Comparison of ENCODE assay signal across 8 cellular contexts in the genomic region with DNA sequence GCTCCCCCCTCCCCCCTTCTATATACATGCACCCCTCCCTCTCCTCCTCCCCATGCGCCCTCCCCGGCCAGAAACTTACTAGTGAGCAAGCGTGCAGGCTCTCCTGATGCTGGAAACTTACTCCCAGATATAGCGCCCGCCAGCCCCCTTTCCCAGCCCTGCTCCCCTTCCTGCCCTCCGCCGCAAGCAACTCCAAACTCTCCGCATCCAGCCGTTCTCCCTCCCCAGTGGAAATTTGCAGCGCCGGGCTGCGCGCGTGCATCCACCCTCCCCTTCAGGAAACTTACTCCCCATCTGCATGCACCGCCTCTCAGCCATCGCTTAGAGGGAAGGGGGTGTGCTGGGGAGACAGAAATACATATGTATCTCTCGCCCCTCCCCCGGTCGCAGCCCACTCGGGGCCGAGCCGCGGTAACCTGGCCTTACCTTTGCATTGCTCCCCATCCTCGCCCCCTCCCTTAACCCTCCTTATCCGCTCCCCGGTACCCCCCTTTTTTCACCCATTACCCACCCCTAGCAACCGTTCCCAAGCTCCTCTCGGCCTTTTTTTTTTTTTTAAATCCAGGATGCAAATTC. TPM values are rescaled to one million over a fixed set of nuclear protein-coding genes. Genes with fewer than 3 reads are reported as not detected.
DNase-seq lines count a peak whose midpoint lies in the region; ATAC-seq and TF ChIP-seq lines count a peak whose summit lies in the region.

A gene with protein sequence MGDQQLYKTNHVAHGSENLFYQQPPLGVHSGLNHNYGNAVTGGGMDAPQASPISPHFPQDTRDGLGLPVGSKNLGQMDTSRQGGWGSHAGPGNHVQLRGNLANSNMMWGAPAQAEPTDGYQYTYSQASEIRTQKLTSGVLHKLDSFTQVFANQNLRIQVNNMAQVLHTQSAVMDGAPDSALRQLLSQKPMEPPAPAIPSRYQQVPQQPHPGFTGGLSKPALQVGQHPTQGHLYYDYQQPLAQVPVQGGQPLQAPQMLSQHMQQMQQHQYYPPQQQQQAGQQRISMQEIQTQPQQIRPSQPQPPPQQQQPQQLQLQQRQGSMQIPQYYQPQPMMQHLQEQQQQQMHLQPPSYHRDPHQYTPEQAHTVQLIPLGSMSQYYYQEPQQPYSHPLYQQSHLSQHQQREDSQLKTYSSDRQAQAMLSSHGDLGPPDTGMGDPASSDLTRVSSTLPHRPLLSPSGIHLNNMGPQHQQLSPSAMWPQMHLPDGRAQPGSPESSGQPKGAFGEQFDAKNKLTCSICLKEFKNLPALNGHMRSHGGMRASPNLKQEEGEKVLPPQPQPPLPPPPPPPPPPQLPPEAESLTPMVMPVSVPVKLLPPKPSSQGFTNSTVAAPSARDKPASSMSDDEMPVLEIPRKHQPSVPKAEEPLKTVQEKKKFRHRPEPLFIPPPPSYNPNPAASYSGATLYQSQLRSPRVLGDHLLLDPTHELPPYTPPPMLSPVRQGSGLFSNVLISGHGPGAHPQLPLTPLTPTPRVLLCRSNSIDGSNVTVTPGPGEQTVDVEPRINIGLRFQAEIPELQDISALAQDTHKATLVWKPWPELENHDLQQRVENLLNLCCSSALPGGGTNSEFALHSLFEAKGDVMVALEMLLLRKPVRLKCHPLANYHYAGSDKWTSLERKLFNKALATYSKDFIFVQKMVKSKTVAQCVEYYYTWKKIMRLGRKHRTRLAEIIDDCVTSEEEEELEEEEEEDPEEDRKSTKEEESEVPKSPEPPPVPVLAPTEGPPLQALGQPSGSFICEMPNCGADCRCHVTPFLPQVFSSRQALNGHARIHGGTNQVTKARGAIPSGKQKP (N-terminal part only) (minus strand): TSS at position 332 of the 576 bp plus-strand sequence. CDS start 182,336 bp downstream, outside the sequence.

- peak within 1 kb of the TSS; percentile 99 for H3K18ac ChIP-seq in mesendoderm (ENCODE audit: low read length)

- H3K27me3 Mint-ChIP-seq in activated CD8-positive, alpha-beta T cell treated with anti-CD3 and anti-CD28 coated beads for 36 hours: peaks cover 4% of the 10 kb centered on the region
- H3K27me3 Mint-ChIP-seq in endodermal cell (ENCODE audit: insufficient read depth): peaks cover 15% of the 10 kb centered on the region

- intact Hi-C loops in activated CD8-positive, alpha-beta T cell treated with anti-CD3 and anti-CD28 coated beads for 36 hours (cut with micrococcal nuclease): loop anchor here (10.0 kb wide), 1 partner anchor 57 kb away; no protein-coding TSS in a partner anchor

- H3K79me1 ChIP-seq in mesendoderm (ENCODE audit: low read length): no peaks in the 10 kb centered on the region

- peaks cover 8% of the 10 kb centered on the region for H3K27me3 ChIP-seq in endodermal cell (ENCODE audit: control insufficient read depth, insufficient read depth, low read length, poor library complexity, severe bottlenecking)
- no peaks in the 10 kb centered on the region for H3K27me3 ChIP-seq in mesendoderm (ENCODE audit: insufficient read depth, low read length, poor library complexity)

- ATAC-seq in activated CD8-positive, alpha-beta T cell treated with anti-CD3 and anti-CD28 coated beads for 36 hours: peak; percentile 43
- peak; percentile 24 for ATAC-seq in stimulated activated naive CD8-positive, alpha-beta T cell treated with anti-CD3 and anti-CD28 coated beads, Interleukin-15, Interleukin-2, amounts not matched to agents 100 U/mL and 50 U/mL, for 24 hours
- no peak for ATAC-seq in HG02623 (IDR thresholded peaks at IDR 0.05; ENCODE audit: unreplicated experiment)

- H3K4me2 ChIP-seq in mesendoderm (ENCODE audit: low read length): peak within 1 kb of the TSS; percentile 82

- H3K4me3 Mint-ChIP-seq in activated CD8-positive, alpha-beta T cell treated with anti-CD3 and anti-CD28 coated beads for 36 hours: peak within 1 kb of the TSS; percentile 97
- H3K4me3 Mint-ChIP-seq in endodermal cell: peak within 1 kb of the TSS; percentile 87

- no peak for TF ChIP-seq CTCF in activated CD8-positive, alpha-beta T cell treated with anti-CD3 and anti-CD28 coated beads for 36 hours (IDR thresholded peaks at IDR 0.05)
- TF ChIP-seq CTCF in endodermal cell (conservative IDR thresholded peaks at IDR 0.05): no peak

- H4K8ac ChIP-seq in mesendoderm (ENCODE audit: low read depth, low read length): peak within 1 kb of the TSS; percentile 87

- no peaks in the 10 kb centered on the region for H3K9me3 ChIP-seq in endodermal cell (ENCODE audit: control insufficient read depth, low read length)

- H3K56ac ChIP-seq in mesendoderm (ENCODE audit: low read length): peak within 1 kb of the TSS; percentile 100

- CTCF ChIA-PET in activated CD8-positive, alpha-beta T cell treated with anti-CD3 and anti-CD28 coated beads for 36 hours (lab: Charles Lee): interaction anchor here (0.7 to 8.7 kb wide), 5 partner anchors 32 to 238 kb away, joined by 3 to 56 read pairs (median 3); no protein-coding TSS in a partner anchor

- peak within 1 kb of the TSS; percentile 95 for H2BK5ac ChIP-seq in mesendoderm (ENCODE audit: low read length)

- POLR2A ChIA-PET in activated CD8-positive, alpha-beta T cell treated with anti-CD3 and anti-CD28 coated beads for 36 hours (lab: Charles Lee): interaction anchor here (0.5 to 8.3 kb wide), 18 partner anchors 8 to 410 kb away, joined by 3 to 72 read pairs (median 5); a partner anchor contains a TSS

- H3K4me1 ChIP-seq in endodermal cell (ENCODE audit: control insufficient read depth, insufficient read depth, low read length) (peaks cover 7% of the 10 kb centered on the region), mesendoderm (ENCODE audit: control insufficient read depth, low read depth, low read length) (peaks cover 11% of the 10 kb centered on the region)

- 0% methylated on average over 28 of the region's 28 CpGs; no CpG with 5 or more reads in 1 of the 2 experiments for WGBS in endodermal cell (ENCODE audit: insufficient coverage in 1 of 2, insufficient read length in 1 of 2), 2 experiments
- no CpG with 5 or more reads among the region's 28 CpGs for WGBS in mesendoderm (ENCODE audit: extremely low coverage, insufficient coverage, low lambda C conversion rate)

- peaks cover 47% of the 10 kb centered on the region for H3K4me1 Mint-ChIP-seq in activated CD8-positive, alpha-beta T cell treated with anti-CD3 and anti-CD28 coated beads for 36 hours (ENCODE audit: low read depth)
- H3K4me1 Mint-ChIP-seq in endodermal cell: peaks cover 32% of the 10 kb centered on the region

- DNase-seq in ELF-1 (ENCODE audit: low read depth, low spot score) (peak; percentile 79), HPDE6-E6E7 (ENCODE audit: extremely low spot score) (peak; percentile 81), NCI-H774 (lab: John Stamatoyannopoulos, UW) (peak; percentile 83), endodermal cell (peak; percentile 91), mesendoderm (peak; percentile 93)
- peak; percentile 63 for DNase-seq in activated CD8-positive, alpha-beta T cell treated with anti-CD3 and anti-CD28 coated beads for 36 hours
- peak; percentile 56 for DNase-seq in stimulated activated naive CD8-positive, alpha-beta T cell treated with anti-CD3 and anti-CD28 coated beads, Interleukin-15, Interleukin-2, amounts not matched to agents 100 U/mL and 50 U/mL, for 24 hours

- no peaks in the 10 kb centered on the region for H3K36me3 ChIP-seq in endodermal cell (ENCODE audit: control insufficient read depth, insufficient read depth, low read length)
- H3K36me3 ChIP-seq in mesendoderm (ENCODE audit: control insufficient read depth, insufficient read depth, low read length): no peaks in the 10 kb centered on the region

- H3K9me3 Mint-ChIP-seq in activated CD8-positive, alpha-beta T cell treated with anti-CD3 and anti-CD28 coated beads for 36 hours: no peaks in the 10 kb centered on the region
- no peaks in the 10 kb centered on the region for H3K9me3 Mint-ChIP-seq in endodermal cell

- H3K9ac ChIP-seq in endodermal cell (ENCODE audit: extremely low read depth, low read length, poor library complexity, severe bottlenecking) (peak within 1 kb of the TSS; percentile 67), mesendoderm (ENCODE audit: low read length) (peak within 1 kb of the TSS; percentile 96)

- peak within 1 kb of the TSS; percentile 100 for H3K23ac ChIP-seq in mesendoderm (ENCODE audit: low read length)

- no peak within 1 kb of the TSS for H4K5ac ChIP-seq in mesendoderm (ENCODE audit: low read length)

- H3K36me3 Mint-ChIP-seq in activated CD8-positive, alpha-beta T cell treated with anti-CD3 and anti-CD28 coated beads for 36 hours (ENCODE audit: low read depth): peaks cover 5% of the 10 kb centered on the region
- no peaks in the 10 kb centered on the region for H3K36me3 Mint-ChIP-seq in endodermal cell (ENCODE audit: low read depth)

- H3K27ac ChIP-seq in endodermal cell (ENCODE audit: low read depth, low read length) (peak within 1 kb of the TSS; percentile 95), mesendoderm (ENCODE audit: low read depth, low read length) (peak within 1 kb of the TSS; percentile 99)

- peak within 1 kb of the TSS; percentile 92 for H3K4ac ChIP-seq in mesendoderm (ENCODE audit: low read depth, low read length)

- no peak within 1 kb of the TSS for H2BK120ac ChIP-seq in mesendoderm (ENCODE audit: low read depth, low read length)

- H3K27ac Mint-ChIP-seq in activated CD8-positive, alpha-beta T cell treated with anti-CD3 and anti-CD28 coated beads for 36 hours: peak within 1 kb of the TSS; percentile 93
- H3K27ac Mint-ChIP-seq in endodermal cell: peak within 1 kb of the TSS; percentile 90

- H3K4me3 ChIP-seq in endodermal cell (ENCODE audit: low read length) (peak within 1 kb of the TSS; percentile 94), mesendoderm (ENCODE audit: low read length) (peak within 1 kb of the TSS; percentile 95)

- H3K79me2 ChIP-seq in mesendoderm (ENCODE audit: control insufficient read depth, insufficient read depth, low read length): peaks cover 14% of the 10 kb centered on the region

- H2BK15ac ChIP-seq in mesendoderm (replicated peaks; ENCODE audit: low read depth): no peak within 1 kb of the TSS

- peak within 1 kb of the TSS; percentile 43 for H2AK5ac ChIP-seq in mesendoderm (ENCODE audit: low read length)

RNA-seq across cellular contexts. Expression of the gene that starts here (rescaled TPM):
- total RNA-seq in activated CD8-positive, alpha-beta T cell treated with anti-CD3 and anti-CD28 coated beads for 36 hours: 1 to 10 TPM; 6.5 to 6.9 TPM
- total RNA-seq in endodermal cell: 1 to 10 TPM; 4.7 to 5.3 TPM
- 9.3 TPM for polyA plus RNA-seq in endodermal cell (2013, experiment 1 of 2)
- 7.7 TPM for polyA plus RNA-seq in endodermal cell (2013, experiment 2 of 2)
- 4.7 TPM for polyA plus RNA-seq in mesendoderm (2013, experiment 1 of 2)
- polyA plus RNA-seq in mesendoderm (2013, experiment 2 of 2): 5.2 TPM
